8 cellular contexts compared by ENCODE assay signal in genomic region chr11:125141686-125142535, GRCh38. TPM values are rescaled to one million over a fixed set of nuclear protein-coding genes. Genes with fewer than 3 reads are reported as not detected.
DNase-seq lines count a peak whose midpoint lies in the region; ATAC-seq and TF ChIP-seq lines count a peak whose summit lies in the region.

No MANE protein-coding gene starts in this region.

- H3K4me3 ChIP-seq in AG09309 (ENCODE audit: control insufficient read depth, low read depth, low read length) (no peak overlapping the region), HUES64 (ENCODE audit: low read length) (peak overlapping the region; percentile 22)

- WGBS in HUES64, result 31% methylated on average over 18 of the region's 18 CpGs

- H3K4me1 ChIP-seq in HUES64 (ENCODE audit: insufficient read depth, low read length), result peaks cover 37% of the 10 kb centered on the region

- H3K27me3 ChIP-seq in HUES64 (ENCODE audit: insufficient read depth, low read length), result peaks cover 66% of the 10 kb centered on the region

- DNase-seq in AG09309 (ENCODE audit: low read depth), result no peak
- peak; percentile 36 for DNase-seq in central memory CD4-positive, alpha-beta T cell
- DNase-seq in left lobe of liver (ENCODE audit: low spot score), result no peak
- peak; percentile 57 for DNase-seq in stimulated activated CD8-positive, alpha-beta memory T cell treated with anti-CD3 and anti-CD28 coated beads, Interleukin-15, amount 100 ng/mL, for 24 hours (ENCODE audit: low read depth)
- DNase-seq in DMS114 treated with DMSO at 0.1 percent for 48 hours (lab: John Stamatoyannopoulos, UW; ENCODE audit: unreplicated experiment), result no peak

- no peaks in the 10 kb centered on the region for H3K9me3 ChIP-seq in HUES64 (ENCODE audit: insufficient read depth, low read depth, low read length)

- TF ChIP-seq CTCF in AG09309 (IDR thresholded peaks at IDR 0.05; ENCODE audit: control insufficient read depth, insufficient read depth, low read depth, low read length, missing control alignments), result peak; percentile 93
- TF ChIP-seq CTCF in VCaP (conservative IDR thresholded peaks at IDR 0.05), result peak; percentile 95

- peak; percentile 70 for ATAC-seq in GM19043 (IDR thresholded peaks at IDR 0.05; ENCODE audit: low read depth, unreplicated experiment)
- ATAC-seq in left lobe of liver, result peak; percentile 92

- H3K27ac ChIP-seq in HUES64 (ENCODE audit: low read depth, low read length) (no peak overlapping the region), VCaP (peak overlapping the region; percentile 52)

- H3K9ac ChIP-seq in HUES64 (ENCODE audit: low read depth, low read length), result no peak overlapping the region

- no peaks in the 10 kb centered on the region for H3K36me3 ChIP-seq in HUES64 (ENCODE audit: insufficient read depth, low read length)

RNA-seq across cellular contexts. Expression of gene PKNOX2, which starts 22.6 kb away (rescaled TPM):
- 5.6 TPM for polyA plus RNA-seq in HUES64 (2013, experiment 1 of 2)
- polyA plus RNA-seq in HUES64 (2013, experiment 2 of 2), result 7.5 TPM
- total RNA-seq in left lobe of liver, result 0.63 TPM

RNA-seq across cellular contexts. Expression of gene TMEM218, which starts 30.5 kb away (rescaled TPM):
- polyA plus RNA-seq in HUES64 (2013, experiment 1 of 2), result 22.5 TPM
- polyA plus RNA-seq in HUES64 (2013, experiment 2 of 2), result 26.9 TPM
- 9.3 TPM for total RNA-seq in left lobe of liver

Comparison
In these comparisons a context has a peak if more than half of its experiments do, and no peak if none do; other contexts are left out.
1. DNase-seq: peak in central memory CD4-positive, alpha-beta T cell (single experiment) and stimulated activated CD8-positive, alpha-beta memory T cell treated with anti-CD3 and anti-CD28 coated beads, Interleukin-15, amount 100 ng/mL, for 24 hours (single experiment); none in AG09309 (single experiment), left lobe of liver (single experiment) and DMS114 treated with DMSO at 0.1 percent for 48 hours (single experiment).